ENCODE assay signal across 10 cellular contexts in genomic region chr1:51514733-51515132, GRCh38. TPM values are rescaled to one million over a fixed set of nuclear protein-coding genes. Genes with fewer than 3 reads are reported as not detected.
A peak's percentile ranks its signal among the peaks of the same experiment; 100 is the strongest.
DNase-seq lines count a peak whose midpoint lies in the region; ATAC-seq and TF ChIP-seq lines count a peak whose summit lies in the region.
"Had no signal": no experiment of that assay in that cellular context is flagged by ENCODE, and none has a peak within 500 bp of the region (broad histone marks: within the 10 kb centered on the region; RNA-seq: fewer than 3 reads in every experiment).

No MANE protein-coding gene starts in this region.

- no peaks in the 10 kb centered on the region for H3K27me3 Mint-ChIP-seq in activated T-cell treated with anti-CD3 and anti-CD28 coated beads, Interleukin-2, amount 50 U/mL, for 4 hours (ENCODE audit: low read depth)
- H3K27me3 Mint-ChIP-seq in T-cell = no peaks in the 10 kb centered on the region
- H3K27me3 Mint-ChIP-seq in immature natural killer cell (ENCODE audit: low read depth in 3 of 3) = peaks cover 4 to 14% (median 10%) of the 10 kb centered on the region in 3 donors
- peaks cover 1% of the 10 kb centered on the region for H3K27me3 Mint-ChIP-seq in glutamatergic neuron (ENCODE audit: unreplicated experiment)

- H3K4me1 ChIP-seq in suprapubic skin = peaks cover 67% of the 10 kb centered on the region
- H3K4me1 ChIP-seq: BE2C had no signal

- TF ChIP-seq POLR2A in suprapubic skin (IDR thresholded peaks at IDR 0.05) = no peak

- no peaks in the 10 kb centered on the region for H3K9me3 Mint-ChIP-seq in activated T-cell treated with anti-CD3 and anti-CD28 coated beads, Interleukin-2, amount 50 U/mL, for 4 hours
- H3K9me3 Mint-ChIP-seq in T-cell (no peaks in the 10 kb centered on the region), immature natural killer cell (no peaks in the 10 kb centered on the region), glutamatergic neuron (ENCODE audit: unreplicated experiment) (no peaks in the 10 kb centered on the region)

- peaks cover 5% of the 10 kb centered on the region for H3K36me3 Mint-ChIP-seq in activated T-cell treated with anti-CD3 and anti-CD28 coated beads, Interleukin-2, amount 50 U/mL, for 4 hours (ENCODE audit: insufficient read depth)
- H3K36me3 Mint-ChIP-seq in T-cell = peaks cover 2% of the 10 kb centered on the region
- H3K36me3 Mint-ChIP-seq in immature natural killer cell = no peaks in the 10 kb centered on the region
- peaks cover 3% of the 10 kb centered on the region for H3K36me3 Mint-ChIP-seq in glutamatergic neuron (ENCODE audit: unreplicated experiment)

- POLR2A ChIA-PET in T-cell (lab: Charles Lee) = no interaction called here

- H3K27ac Mint-ChIP-seq in T-cell = peak overlapping the region; percentile 85 to 89
- peak overlapping the region; percentile 91 to 96 (median 94) for H3K27ac Mint-ChIP-seq in immature natural killer cell
- no peak overlapping the region for H3K27ac Mint-ChIP-seq in glutamatergic neuron (ENCODE audit: unreplicated experiment)

- DNase-seq in activated T-cell treated with anti-CD3 and anti-CD28 coated beads, Interleukin-2, amount 50 U/mL, for 4 hours = no peak
- no peak for DNase-seq in activated T-cell treated with anti-CD3 and anti-CD28 coated beads, Interleukin-2, amount 50 U/mL, for 48 hours
- no peak for DNase-seq in T-cell
- DNase-seq in immature natural killer cell = peak in 1 of 3 donors; percentile 3
- DNase-seq in suprapubic skin (ENCODE audit: low spot score in 2 of 2) = no peak
- DNase-seq in dermis blood vessel endothelial cell = no peak
- no peak for DNase-seq in glutamatergic neuron
- DNase-seq in glomerular visceral epithelial cell (ENCODE audit: extremely low spot score) = no peak
- DNase-seq: BE2C, mesendoderm had no signal

- TF ChIP-seq EP300 in suprapubic skin (IDR thresholded peaks at IDR 0.05) = no peak

- no peaks in the 10 kb centered on the region for H3K27me3 ChIP-seq in suprapubic skin
- H3K27me3 ChIP-seq: BE2C had no signal

- no peaks in the 10 kb centered on the region for H3K9me3 ChIP-seq in suprapubic skin
- H3K9me3 ChIP-seq: BE2C had no signal

- H3K4me3 Mint-ChIP-seq in activated T-cell treated with anti-CD3 and anti-CD28 coated beads, Interleukin-2, amount 50 U/mL, for 4 hours = peak overlapping the region; percentile 96
- peak overlapping the region; percentile 76 to 99 (median 95) for H3K4me3 Mint-ChIP-seq in T-cell
- H3K4me3 Mint-ChIP-seq in immature natural killer cell = peak overlapping the region; percentile 79 to 95 (median 87)
- H3K4me3 Mint-ChIP-seq in glutamatergic neuron (ENCODE audit: unreplicated experiment) = no peak overlapping the region

- peaks cover 74% of the 10 kb centered on the region for H3K4me1 Mint-ChIP-seq in activated T-cell treated with anti-CD3 and anti-CD28 coated beads, Interleukin-2, amount 50 U/mL, for 4 hours (ENCODE audit: low read depth)
- peaks cover 76% of the 10 kb centered on the region in 3 donors for H3K4me1 Mint-ChIP-seq in T-cell
- peaks cover 73 to 84% of the 10 kb centered on the region in 2 donors for H3K4me1 Mint-ChIP-seq in immature natural killer cell
- peaks cover 28% of the 10 kb centered on the region for H3K4me1 Mint-ChIP-seq in glutamatergic neuron (ENCODE audit: low read depth, unreplicated experiment)

- 10% methylated on average over 2 of the region's 2 CpGs for WGBS in suprapubic skin

- no peak for ATAC-seq in activated T-cell treated with anti-CD3 and anti-CD28 coated beads, Interleukin-2, amount 50 U/mL, for 4 hours
- no peak for ATAC-seq in T-cell (replicated peaks in 1 of 4)

- peak overlapping the region; percentile 5 for H3K4me3 ChIP-seq in suprapubic skin

- no peak for TF ChIP-seq CTCF in suprapubic skin (IDR thresholded peaks at IDR 0.05)
- TF ChIP-seq CTCF in glutamatergic neuron (IDR thresholded peaks at IDR 0.05; ENCODE audit: partially characterized antibody, unreplicated experiment) = no peak

- peak overlapping the region; percentile 25 for H3K27ac ChIP-seq in suprapubic skin

- no peaks in the 10 kb centered on the region for H3K36me3 ChIP-seq in suprapubic skin
- H3K36me3 ChIP-seq: BE2C had no signal

- CTCF ChIA-PET in T-cell (lab: Charles Lee) = no interaction called here

RNA-seq across cellular contexts. Expression of gene EPS15, which starts 4.3 kb away (rescaled TPM):
- total RNA-seq in activated T-cell treated with anti-CD3 and anti-CD28 coated beads, Interleukin-2, amount 50 U/mL, for 4 hours = 10 to 100 TPM; 39.7 to 51.8 (median 51.4) TPM
- total RNA-seq in T-cell (10 to 100 TPM; 61.0 to 76.1 (median 75.2) TPM), suprapubic skin (100 to 1,000 TPM in 1 of 4 donors, 10 to 100 TPM in 3; 57.1 to 127 (median 81.5) TPM), dermis blood vessel endothelial cell (99.9 and 112 TPM in 2 replicates), glutamatergic neuron (ENCODE audit: unreplicated experiment) (139 TPM)
- 10 to 100 TPM; 28.9 to 49.4 (median 34.9) TPM for polyA plus RNA-seq in immature natural killer cell
